ENCODE assay signal across 1 cellular context in the genomic region with DNA sequence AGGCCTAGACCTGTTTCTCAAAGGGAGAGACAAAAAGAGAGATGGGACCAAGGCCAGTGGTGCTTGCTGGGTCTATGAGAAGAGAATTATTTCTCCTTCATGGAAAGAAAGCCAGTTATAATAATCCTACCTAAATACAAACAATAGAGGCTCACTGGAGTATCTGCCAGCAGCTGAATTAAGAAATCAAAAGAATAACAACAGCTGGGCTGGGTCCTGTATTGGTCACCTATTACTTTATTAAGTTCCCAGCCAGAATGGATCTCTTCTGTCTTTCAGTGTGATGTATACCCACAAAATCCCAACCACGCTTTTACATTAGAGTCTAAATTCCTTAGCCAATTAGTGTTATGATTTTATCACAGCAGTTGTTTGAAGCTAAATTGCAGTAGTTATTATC.
TF ChIP-seq lines count a peak whose summit lies in the region.

No MANE protein-coding gene starts in this region.

TF ChIP-seq in GM23338, 12 proteins besides CTCF, POLR2A, EP300 and RAD21 (continued from another document):
- TF ChIP-seq, protein P1, sequence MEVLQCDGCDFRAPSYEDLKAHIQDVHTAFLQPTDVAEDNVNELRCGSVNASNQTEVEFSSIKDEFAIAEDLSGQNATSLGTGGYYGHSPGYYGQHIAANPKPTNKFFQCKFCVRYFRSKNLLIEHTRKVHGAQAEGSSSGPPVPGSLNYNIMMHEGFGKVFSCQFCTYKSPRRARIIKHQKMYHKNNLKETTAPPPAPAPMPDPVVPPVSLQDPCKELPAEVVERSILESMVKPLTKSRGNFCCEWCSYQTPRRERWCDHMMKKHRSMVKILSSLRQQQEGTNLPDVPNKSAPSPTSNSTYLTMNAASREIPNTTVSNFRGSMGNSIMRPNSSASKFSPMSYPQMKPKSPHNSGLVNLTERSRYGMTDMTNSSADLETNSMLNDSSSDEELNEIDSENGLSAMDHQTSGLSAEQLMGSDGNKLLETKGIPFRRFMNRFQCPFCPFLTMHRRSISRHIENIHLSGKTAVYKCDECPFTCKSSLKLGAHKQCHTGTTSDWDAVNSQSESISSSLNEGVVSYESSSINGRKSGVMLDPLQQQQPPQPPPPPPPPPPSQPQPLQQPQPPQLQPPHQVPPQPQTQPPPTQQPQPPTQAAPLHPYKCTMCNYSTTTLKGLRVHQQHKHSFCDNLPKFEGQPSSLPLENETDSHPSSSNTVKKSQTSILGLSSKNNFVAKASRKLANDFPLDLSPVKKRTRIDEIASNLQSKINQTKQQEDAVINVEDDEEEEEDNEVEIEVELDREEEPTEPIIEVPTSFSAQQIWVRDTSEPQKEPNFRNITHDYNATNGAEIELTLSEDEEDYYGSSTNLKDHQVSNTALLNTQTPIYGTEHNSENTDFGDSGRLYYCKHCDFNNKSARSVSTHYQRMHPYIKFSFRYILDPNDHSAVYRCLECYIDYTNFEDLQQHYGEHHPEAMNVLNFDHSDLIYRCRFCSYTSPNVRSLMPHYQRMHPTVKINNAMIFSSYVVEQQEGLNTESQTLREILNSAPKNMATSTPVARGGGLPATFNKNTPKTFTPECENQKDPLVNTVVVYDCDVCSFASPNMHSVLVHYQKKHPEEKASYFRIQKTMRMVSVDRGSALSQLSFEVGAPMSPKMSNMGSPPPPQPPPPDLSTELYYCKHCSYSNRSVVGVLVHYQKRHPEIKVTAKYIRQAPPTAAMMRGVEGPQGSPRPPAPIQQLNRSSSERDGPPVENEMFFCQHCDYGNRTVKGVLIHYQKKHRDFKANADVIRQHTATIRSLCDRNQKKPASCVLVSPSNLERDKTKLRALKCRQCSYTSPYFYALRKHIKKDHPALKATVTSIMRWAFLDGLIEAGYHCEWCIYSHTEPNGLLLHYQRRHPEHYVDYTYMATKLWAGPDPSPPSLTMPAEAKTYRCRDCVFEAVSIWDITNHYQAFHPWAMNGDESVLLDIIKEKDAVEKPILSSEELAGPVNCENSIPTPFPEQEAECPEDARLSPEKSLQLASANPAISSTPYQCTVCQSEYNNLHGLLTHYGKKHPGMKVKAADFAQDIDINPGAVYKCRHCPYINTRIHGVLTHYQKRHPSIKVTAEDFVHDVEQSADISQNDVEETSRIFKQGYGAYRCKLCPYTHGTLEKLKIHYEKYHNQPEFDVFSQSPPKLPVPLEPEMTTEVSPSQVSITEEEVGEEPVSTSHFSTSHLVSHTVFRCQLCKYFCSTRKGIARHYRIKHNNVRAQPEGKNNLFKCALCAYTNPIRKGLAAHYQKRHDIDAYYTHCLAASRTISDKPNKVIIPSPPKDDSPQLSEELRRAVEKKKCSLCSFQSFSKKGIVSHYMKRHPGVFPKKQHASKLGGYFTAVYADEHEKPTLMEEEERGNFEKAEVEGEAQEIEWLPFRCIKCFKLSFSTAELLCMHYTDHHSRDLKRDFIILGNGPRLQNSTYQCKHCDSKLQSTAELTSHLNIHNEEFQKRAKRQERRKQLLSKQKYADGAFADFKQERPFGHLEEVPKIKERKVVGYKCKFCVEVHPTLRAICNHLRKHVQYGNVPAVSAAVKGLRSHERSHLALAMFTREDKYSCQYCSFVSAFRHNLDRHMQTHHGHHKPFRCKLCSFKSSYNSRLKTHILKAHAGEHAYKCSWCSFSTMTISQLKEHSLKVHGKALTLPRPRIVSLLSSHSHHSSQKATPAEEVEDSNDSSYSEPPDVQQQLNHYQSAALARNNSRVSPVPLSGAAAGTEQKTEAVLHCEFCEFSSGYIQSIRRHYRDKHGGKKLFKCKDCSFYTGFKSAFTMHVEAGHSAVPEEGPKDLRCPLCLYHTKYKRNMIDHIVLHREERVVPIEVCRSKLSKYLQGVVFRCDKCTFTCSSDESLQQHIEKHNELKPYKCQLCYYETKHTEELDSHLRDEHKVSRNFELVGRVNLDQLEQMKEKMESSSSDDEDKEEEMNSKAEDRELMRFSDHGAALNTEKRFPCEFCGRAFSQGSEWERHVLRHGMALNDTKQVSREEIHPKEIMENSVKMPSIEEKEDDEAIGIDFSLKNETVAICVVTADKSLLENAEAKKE (CRISPR knock-in tag; IDR thresholded peaks at IDR 0.05) = no peak
- no peak for TF ChIP-seq EZH2phosphoT487 (IDR thresholded peaks at IDR 0.05; ENCODE audit: unreplicated experiment)
- TF ChIP-seq, protein P2, sequence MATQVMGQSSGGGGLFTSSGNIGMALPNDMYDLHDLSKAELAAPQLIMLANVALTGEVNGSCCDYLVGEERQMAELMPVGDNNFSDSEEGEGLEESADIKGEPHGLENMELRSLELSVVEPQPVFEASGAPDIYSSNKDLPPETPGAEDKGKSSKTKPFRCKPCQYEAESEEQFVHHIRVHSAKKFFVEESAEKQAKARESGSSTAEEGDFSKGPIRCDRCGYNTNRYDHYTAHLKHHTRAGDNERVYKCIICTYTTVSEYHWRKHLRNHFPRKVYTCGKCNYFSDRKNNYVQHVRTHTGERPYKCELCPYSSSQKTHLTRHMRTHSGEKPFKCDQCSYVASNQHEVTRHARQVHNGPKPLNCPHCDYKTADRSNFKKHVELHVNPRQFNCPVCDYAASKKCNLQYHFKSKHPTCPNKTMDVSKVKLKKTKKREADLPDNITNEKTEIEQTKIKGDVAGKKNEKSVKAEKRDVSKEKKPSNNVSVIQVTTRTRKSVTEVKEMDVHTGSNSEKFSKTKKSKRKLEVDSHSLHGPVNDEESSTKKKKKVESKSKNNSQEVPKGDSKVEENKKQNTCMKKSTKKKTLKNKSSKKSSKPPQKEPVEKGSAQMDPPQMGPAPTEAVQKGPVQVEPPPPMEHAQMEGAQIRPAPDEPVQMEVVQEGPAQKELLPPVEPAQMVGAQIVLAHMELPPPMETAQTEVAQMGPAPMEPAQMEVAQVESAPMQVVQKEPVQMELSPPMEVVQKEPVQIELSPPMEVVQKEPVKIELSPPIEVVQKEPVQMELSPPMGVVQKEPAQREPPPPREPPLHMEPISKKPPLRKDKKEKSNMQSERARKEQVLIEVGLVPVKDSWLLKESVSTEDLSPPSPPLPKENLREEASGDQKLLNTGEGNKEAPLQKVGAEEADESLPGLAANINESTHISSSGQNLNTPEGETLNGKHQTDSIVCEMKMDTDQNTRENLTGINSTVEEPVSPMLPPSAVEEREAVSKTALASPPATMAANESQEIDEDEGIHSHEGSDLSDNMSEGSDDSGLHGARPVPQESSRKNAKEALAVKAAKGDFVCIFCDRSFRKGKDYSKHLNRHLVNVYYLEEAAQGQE (IDR thresholded peaks at IDR 0.05; ENCODE audit: unreplicated experiment) = no peak
- no peak for TF ChIP-seq STAT1 (IDR thresholded peaks at IDR 0.05; ENCODE audit: unreplicated experiment)
- no peak for TF ChIP-seq ZNF331 (CRISPR knock-in tag; IDR thresholded peaks at IDR 0.05; ENCODE audit: low read depth)
- no peak for TF ChIP-seq POLR2AphosphoS5 (IDR thresholded peaks at IDR 0.05; ENCODE audit: low read depth)
- TF ChIP-seq NANOG (IDR thresholded peaks at IDR 0.05; ENCODE audit: borderline replicate concordance) = no peak
- TF ChIP-seq ZNF114 (CRISPR knock-in tag; IDR thresholded peaks at IDR 0.05) = no peak
- no peak for TF ChIP-seq EZH2 (IDR thresholded peaks at IDR 0.05; ENCODE audit: low read depth, unreplicated experiment)
